In genomic region chr10:59387951-59388431, GRCh38 we compare ENCODE assay signal across 12 cellular contexts. TPM values are rescaled to one million over a fixed set of nuclear protein-coding genes. Genes with fewer than 3 reads are reported as not detected.
DNase-seq lines count a peak whose midpoint lies in the region; ATAC-seq and TF ChIP-seq lines count a peak whose summit lies in the region.
"Had no signal": no experiment of that assay in that cellular context is flagged by ENCODE, and none has a peak within 500 bp of the region (broad histone marks: within the 10 kb centered on the region; RNA-seq: fewer than 3 reads in every experiment).

No MANE protein-coding gene starts in this region.

- H3K27me3 ChIP-seq in duodenal mucosa (ENCODE audit: control insufficient read depth in 1 of 2, insufficient read depth in 2 of 2, low read length in 2 of 2) = no peaks in the 10 kb centered on the region

- H3K9me3 Mint-ChIP-seq in nephron progenitor cell (no peaks in the 10 kb centered on the region), CD14-positive monocyte (peaks cover 0 to 1% (median 0%) of the 10 kb centered on the region in 7 donors)
- H3K9me3 Mint-ChIP-seq in activated T-cell treated with anti-CD3 and anti-CD28 coated beads, Interleukin-2, amount 50 U/mL, for 72 hours = no peaks in the 10 kb centered on the region

- no peak overlapping the region for H3K9ac ChIP-seq in duodenal mucosa (ENCODE audit: low read depth in 1 of 2, low read length in 2 of 2)

- peaks cover 5% of the 10 kb centered on the region for H3K4me1 Mint-ChIP-seq in nephron progenitor cell
- H3K4me1 Mint-ChIP-seq in activated T-cell treated with anti-CD3 and anti-CD28 coated beads, Interleukin-2, amount 50 U/mL, for 72 hours (ENCODE audit: low read depth) = no peaks in the 10 kb centered on the region
- no peaks in the 10 kb centered on the region for H3K4me1 Mint-ChIP-seq in CD14-positive monocyte
- H3K4me1 Mint-ChIP-seq: CD4-positive, CD25-positive, alpha-beta regulatory T cell had no signal

- H3K9me3 ChIP-seq in duodenal mucosa (ENCODE audit: control insufficient read depth in 1 of 2, low read length in 2 of 2) = no peaks in the 10 kb centered on the region

- H3K27me3 Mint-ChIP-seq in nephron progenitor cell (ENCODE audit: low read depth, poor library complexity) = no peaks in the 10 kb centered on the region
- no peaks in the 10 kb centered on the region for H3K27me3 Mint-ChIP-seq in activated T-cell treated with anti-CD3 and anti-CD28 coated beads, Interleukin-2, amount 50 U/mL, for 72 hours (ENCODE audit: low read depth)
- H3K27me3 Mint-ChIP-seq in CD14-positive monocyte (ENCODE audit: low read depth in 3 of 3) = peaks cover 0 to 1% (median 0%) of the 10 kb centered on the region in 3 donors
- H3K27me3 Mint-ChIP-seq: CD4-positive, CD25-positive, alpha-beta regulatory T cell had no signal

- H3K36me3 ChIP-seq in duodenal mucosa (ENCODE audit: control insufficient read depth in 1 of 2, insufficient read depth in 2 of 2, low read length in 2 of 2) = no peaks in the 10 kb centered on the region

- ATAC-seq in activated T-cell treated with anti-CD3 and anti-CD28 coated beads, Interleukin-2, amount 50 U/mL, for 72 hours (replicated peaks in 1 of 2) = no peak

- H3K4me3 ChIP-seq in AG10803 (ENCODE audit: low read length) (no peak overlapping the region), duodenal mucosa (ENCODE audit: low read depth in 1 of 2, low read length in 2 of 2) (no peak overlapping the region)

- DNase-seq in AG10803 (ENCODE audit: low read depth) (peak; percentile 99), NCI-H82 treated with DMSO at 0.1 percent for 48 hours (lab: John Stamatoyannopoulos, UW; ENCODE audit: unreplicated experiment) (peak; percentile 61), nephron progenitor cell (no peak), GF-D8 (lab: John Stamatoyannopoulos, UW) (no peak), CD14-positive monocyte (ENCODE audit: low spot score) (no peak)
- no peak for DNase-seq in activated T-cell treated with anti-CD3 and anti-CD28 coated beads, Interleukin-2, amount 50 U/mL, for 72 hours
- DNase-seq in stimulated activated CD4-positive, alpha-beta T cell treated with anti-CD3 and anti-CD28 coated beads, Interleukin-2, amount 100 ng/mL, for 24 hours = no peak
- DNase-seq: activated gamma-delta T cell; CD4-positive, CD25-positive, alpha-beta regulatory T cell; head of caudate nucleus; NCI-H510A treated with DMSO at 0.1 percent for 48 hours had no signal

- H3K4me3 Mint-ChIP-seq in nephron progenitor cell (no peak overlapping the region), CD14-positive monocyte (no peak overlapping the region)
- no peak overlapping the region for H3K4me3 Mint-ChIP-seq in activated T-cell treated with anti-CD3 and anti-CD28 coated beads, Interleukin-2, amount 50 U/mL, for 72 hours
- H3K4me3 Mint-ChIP-seq: CD4-positive, CD25-positive, alpha-beta regulatory T cell had no signal

- H3K27ac Mint-ChIP-seq in nephron progenitor cell = peak overlapping the region; percentile 46
- H3K27ac Mint-ChIP-seq in activated T-cell treated with anti-CD3 and anti-CD28 coated beads, Interleukin-2, amount 50 U/mL, for 72 hours = no peak overlapping the region
- no peak overlapping the region for H3K27ac Mint-ChIP-seq in CD14-positive monocyte
- H3K27ac Mint-ChIP-seq: CD4-positive, CD25-positive, alpha-beta regulatory T cell had no signal

- H3K27ac ChIP-seq in duodenal mucosa (ENCODE audit: low read depth, low read length) = peak overlapping the region; percentile 13

- H3K36me3 Mint-ChIP-seq in nephron progenitor cell (ENCODE audit: low read depth) (no peaks in the 10 kb centered on the region), CD14-positive monocyte (no peaks in the 10 kb centered on the region)
- no peaks in the 10 kb centered on the region for H3K36me3 Mint-ChIP-seq in activated T-cell treated with anti-CD3 and anti-CD28 coated beads, Interleukin-2, amount 50 U/mL, for 72 hours (ENCODE audit: insufficient read depth in 2 of 2)
- H3K36me3 Mint-ChIP-seq: CD4-positive, CD25-positive, alpha-beta regulatory T cell had no signal

- intact Hi-C loops in CD14-positive monocyte (cut with micrococcal nuclease) = no loop called here

- TF ChIP-seq CTCF in AG10803 (conservative IDR thresholded peaks at IDR 0.05; ENCODE audit: low read length) (no peak), nephron progenitor cell (IDR thresholded peaks at IDR 0.05) (no peak), CD14-positive monocyte (IDR thresholded peaks at IDR 0.05) (no peak)

- H3K4me1 ChIP-seq in duodenal mucosa (ENCODE audit: control insufficient read depth in 1 of 2, insufficient read depth in 2 of 2, low read length in 2 of 2) = no peaks in the 10 kb centered on the region

RNA-seq across cellular contexts. Expression of gene FAM13C, which starts 25.6 kb away (rescaled TPM):
- total RNA-seq in activated T-cell treated with anti-CD3 and anti-CD28 coated beads, Interleukin-2, amount 50 U/mL, for 72 hours = not detected
- polyA plus RNA-seq in CD14-positive monocyte = not detected
- total RNA-seq: CD4-positive, CD25-positive, alpha-beta regulatory T cell had no signal
- polyA plus RNA-seq: CD4-positive, CD25-positive, alpha-beta regulatory T cell had no signal

Comparison
In these comparisons a context has a peak if more than half of its experiments do, and no peak if none do; other contexts are left out.
1. DNase-seq: peak in AG10803 (single experiment) and NCI-H82 treated with DMSO at 0.1 percent for 48 hours (single experiment); none in nephron progenitor cell (single experiment), GF-D8 (single experiment), activated T-cell treated with anti-CD3 and anti-CD28 coated beads, Interleukin-2, amount 50 U/mL, for 72 hours (0 of 2), CD14-positive monocyte (single experiment) and stimulated activated CD4-positive, alpha-beta T cell treated with anti-CD3 and anti-CD28 coated beads, Interleukin-2, amount 100 ng/mL, for 24 hours (0 of 2).